ENCODE assay signal across 13 cellular contexts in genomic region chr12:22530-23201, GRCh38. TPM values are rescaled to one million over a fixed set of nuclear protein-coding genes. Genes with fewer than 3 reads are reported as not detected.
DNase-seq lines count a peak whose midpoint lies in the region; ATAC-seq and TF ChIP-seq lines count a peak whose summit lies in the region.
"Had no signal": no experiment of that assay in that cellular context is flagged by ENCODE, and none has a peak within 500 bp of the region (broad histone marks: within the 10 kb centered on the region; RNA-seq: fewer than 3 reads in every experiment).

No MANE protein-coding gene starts in this region.

- intact Hi-C loops in lower lobe of right lung (cut with DNase I): no loop called here

- no peaks in the 10 kb centered on the region for H3K9me3 Mint-ChIP-seq in activated CD4-positive, alpha-beta memory T cell treated with anti-CD3 and anti-CD28 coated beads, Interleukin-2, amount 10 ng/mL, durations not matched to agents 7 days and 5 days

- CTCF ChIA-PET in AG04450 (lab: Charles Lee): no interaction called here
- CTCF ChIA-PET in activated CD4-positive, alpha-beta memory T cell treated with anti-CD3 and anti-CD28 coated beads, Interleukin-2, amount 10 ng/mL, durations not matched to agents 7 days and 5 days (lab: Charles Lee): no interaction called here

- no peak overlapping the region for H3K4me3 ChIP-seq in AG04450 (ENCODE audit: low read depth, low read length)
- H3K4me3 ChIP-seq in lower lobe of right lung: no peak overlapping the region
- H3K4me3 ChIP-seq: GM12878 had no signal

- DNase-seq in AG04450 (ENCODE audit: low read depth, low spot score) (no peak), G401 (ENCODE audit: low spot score) (peak; percentile 56), lower lobe of right lung (no peak), HuH-7.5 (ENCODE audit: low spot score) (no peak)
- no peak for DNase-seq in activated CD4-positive, alpha-beta memory T cell treated with anti-CD3 and anti-CD28 coated beads, Interleukin-2, amount 10 ng/mL, durations not matched to agents 7 days and 5 days
- no peak for DNase-seq in stimulated activated CD4-positive, alpha-beta T cell treated with anti-CD3 and anti-CD28 coated beads, Interleukin-2, amount 100 ng/mL, for 24 hours
- DNase-seq: activated CD4-positive, alpha-beta T cell treated with anti-CD3 and anti-CD28 coated beads, Interleukin-2, amount 50 U/mL, for 1 hour; BE2C; MM.1S; RPMI8226 had no signal

- TF ChIP-seq CTCF in AG04450 (IDR thresholded peaks at IDR 0.05; ENCODE audit: low read depth, low read length): no peak
- no peak for TF ChIP-seq CTCF in lower lobe of right lung (IDR thresholded peaks at IDR 0.05)

- peak overlapping the region; percentile 26 for H3K27ac Mint-ChIP-seq in activated CD4-positive, alpha-beta memory T cell treated with anti-CD3 and anti-CD28 coated beads, Interleukin-2, amount 10 ng/mL, durations not matched to agents 7 days and 5 days

- H3K36me3 Mint-ChIP-seq in activated CD4-positive, alpha-beta memory T cell treated with anti-CD3 and anti-CD28 coated beads, Interleukin-2, amount 10 ng/mL, durations not matched to agents 7 days and 5 days (ENCODE audit: low read depth): peaks cover 15% of the 10 kb centered on the region

- peaks cover 38% of the 10 kb centered on the region for H3K36me3 ChIP-seq in lower lobe of right lung

- H3K4me1 Mint-ChIP-seq in activated CD4-positive, alpha-beta memory T cell treated with anti-CD3 and anti-CD28 coated beads, Interleukin-2, amount 10 ng/mL, durations not matched to agents 7 days and 5 days: peaks cover 17% of the 10 kb centered on the region

- ATAC-seq in lower lobe of right lung (peak; percentile 41 to 73), HG02852 (IDR thresholded peaks at IDR 0.05; ENCODE audit: unreplicated experiment) (no peak), HG03521 (IDR thresholded peaks at IDR 0.05; ENCODE audit: unreplicated experiment) (no peak)

- no peaks in the 10 kb centered on the region for H3K27me3 Mint-ChIP-seq in activated CD4-positive, alpha-beta memory T cell treated with anti-CD3 and anti-CD28 coated beads, Interleukin-2, amount 10 ng/mL, durations not matched to agents 7 days and 5 days

- H3K4me3 Mint-ChIP-seq in activated CD4-positive, alpha-beta memory T cell treated with anti-CD3 and anti-CD28 coated beads, Interleukin-2, amount 10 ng/mL, durations not matched to agents 7 days and 5 days: no peak overlapping the region

- peaks cover 20% of the 10 kb centered on the region for H3K4me1 ChIP-seq in lower lobe of right lung
- H3K4me1 ChIP-seq: BE2C had no signal

- in situ Hi-C loops in G401 (cut with HindIII; ENCODE audit: low sequenced_read_pairs): no loop called here

- peak overlapping the region; percentile 21 for H3K27ac ChIP-seq in AG04450 (ENCODE audit: low read depth, low read length)
- H3K27ac ChIP-seq in lower lobe of right lung: no peak overlapping the region

- no peaks in the 10 kb centered on the region; the same call in 1 of the 2 replicates for H3K9me3 ChIP-seq in AG04450 (ENCODE audit: control insufficient read depth, insufficient read depth, low read length)
- H3K9me3 ChIP-seq in lower lobe of right lung: no peaks in the 10 kb centered on the region
- H3K9me3 ChIP-seq: BE2C had no signal

- no peaks in the 10 kb centered on the region for H3K27me3 ChIP-seq in AG04450 (ENCODE audit: control insufficient read depth, insufficient read depth, low read length)
- H3K27me3 ChIP-seq in lower lobe of right lung (ENCODE audit: low read depth): no peaks in the 10 kb centered on the region
- H3K27me3 ChIP-seq: BE2C had no signal

- POLR2A ChIA-PET in AG04450 (lab: Yijun Ruan, JAX): no interaction called here
- POLR2A ChIA-PET in activated CD4-positive, alpha-beta memory T cell treated with anti-CD3 and anti-CD28 coated beads, Interleukin-2, amount 10 ng/mL, durations not matched to agents 7 days and 5 days (lab: Charles Lee): no interaction called here

RNA-seq across cellular contexts. Expression of gene IQSEC3, which starts 43.9 kb away (rescaled TPM):
- 0.47 and 0.71 TPM in 2 replicates for polyA plus RNA-seq in AG04450 (2011; rRNA removed)
- polyA minus RNA-seq in AG04450 (2011; rRNA and poly(A)+ RNA removed): 0.52 and 0.74 TPM in 2 replicates
- total RNA-seq in G401 (2014; rRNA removed; shearing (Covaris generic)): not detected in 2 replicates
- under 1 TPM; 0.10 to 0.33 TPM for total RNA-seq in activated CD4-positive, alpha-beta memory T cell treated with anti-CD3 and anti-CD28 coated beads, Interleukin-2, amount 10 ng/mL, durations not matched to agents 7 days and 5 days
- total RNA-seq in lower lobe of right lung: 10.7 TPM
- total RNA-seq: GM12878 had no signal
- polyA plus RNA-seq: GM12878 had no signal

Comparison
In these comparisons a context has a peak if more than half of its experiments do, and no peak if none do; other contexts are left out.
1. ATAC-seq: peak in lower lobe of right lung (2 of 2); none in HG02852 (single experiment) and HG03521 (single experiment).